In genomic region chr16:75319513-75320401, GRCh38 we compare ENCODE assay signal across 9 cellular contexts.
DNase-seq lines count a peak whose midpoint lies in the region; ATAC-seq and TF ChIP-seq lines count a peak whose summit lies in the region.
"Had no signal": no experiment of that assay in that cellular context is flagged by ENCODE, and none has a peak within 500 bp of the region (broad histone marks: within the 10 kb centered on the region; RNA-seq: fewer than 3 reads in every experiment).

No MANE protein-coding gene starts in this region.

- DNase-seq in AG09309 (ENCODE audit: low read depth) (peak; percentile 84), mesothelial cell of epicardium (ENCODE audit: low spot score in 2 of 2, unreplicated experiment in 2 of 2) (no peak), NCI-H345 treated with DMSO at 0.1 percent for 48 hours (lab: John Stamatoyannopoulos, UW; ENCODE audit: unreplicated experiment) (no peak), Peyer's patch (no peak)
- no peak for DNase-seq in activated T-helper 2 cell treated with anti-CD3 and anti-CD28 coated beads, Interferon-gamma antibody, Interleukin-2, Interleukin-4, amounts not matched to agents 10 μg/mL and 5 μg/mL and 100 μg/mL, durations not matched to agents 14 hours and 24 hours and 36 hours (ENCODE audit: low spot score)
- DNase-seq in stimulated activated CD8-positive, alpha-beta memory T cell treated with anti-CD3 and anti-CD28 coated beads, Interleukin-4, amount 100 ng/mL, for 48 hours = no peak

- peaks cover 13% of the 10 kb centered on the region for H3K36me3 Mint-ChIP-seq in activated T-helper 2 cell treated with anti-CD3 and anti-CD28 coated beads, Interferon-gamma antibody, Interleukin-2, Interleukin-4, amounts not matched to agents 10 μg/mL and 5 μg/mL and 100 μg/mL, durations not matched to agents 14 hours and 24 hours and 36 hours (ENCODE audit: low read depth)
- H3K36me3 Mint-ChIP-seq in mesothelial cell of epicardium = peaks cover 15% of the 10 kb centered on the region

- no peak overlapping the region for H3K27ac Mint-ChIP-seq in activated T-helper 2 cell treated with anti-CD3 and anti-CD28 coated beads, Interferon-gamma antibody, Interleukin-2, Interleukin-4, amounts not matched to agents 10 μg/mL and 5 μg/mL and 100 μg/mL, durations not matched to agents 14 hours and 24 hours and 36 hours
- H3K27ac Mint-ChIP-seq in mesothelial cell of epicardium = peak overlapping the region; percentile 68

- H3K4me1 Mint-ChIP-seq in activated T-helper 2 cell treated with anti-CD3 and anti-CD28 coated beads, Interferon-gamma antibody, Interleukin-2, Interleukin-4, amounts not matched to agents 10 μg/mL and 5 μg/mL and 100 μg/mL, durations not matched to agents 14 hours and 24 hours and 36 hours (ENCODE audit: low read depth) = peaks cover 27% of the 10 kb centered on the region
- peaks cover 12% of the 10 kb centered on the region for H3K4me1 Mint-ChIP-seq in mesothelial cell of epicardium

- H3K9me3 Mint-ChIP-seq in activated T-helper 2 cell treated with anti-CD3 and anti-CD28 coated beads, Interferon-gamma antibody, Interleukin-2, Interleukin-4, amounts not matched to agents 10 μg/mL and 5 μg/mL and 100 μg/mL, durations not matched to agents 14 hours and 24 hours and 36 hours = no peaks in the 10 kb centered on the region
- H3K9me3 Mint-ChIP-seq in mesothelial cell of epicardium = no peaks in the 10 kb centered on the region

- no peaks in the 10 kb centered on the region for H3K36me3 ChIP-seq in Peyer's patch

- TF ChIP-seq CTCF in AG09309 (IDR thresholded peaks at IDR 0.05; ENCODE audit: control insufficient read depth, insufficient read depth, low read depth, low read length, missing control alignments) (peak; percentile 7), mesothelial cell of epicardium (IDR thresholded peaks at IDR 0.05; ENCODE audit: unreplicated experiment) (no peak), Peyer's patch (IDR thresholded peaks at IDR 0.05) (no peak)

- peak overlapping the region; percentile 7 for H3K4me3 Mint-ChIP-seq in activated T-helper 2 cell treated with anti-CD3 and anti-CD28 coated beads, Interferon-gamma antibody, Interleukin-2, Interleukin-4, amounts not matched to agents 10 μg/mL and 5 μg/mL and 100 μg/mL, durations not matched to agents 14 hours and 24 hours and 36 hours (ENCODE audit: low read depth)
- no peak overlapping the region for H3K4me3 Mint-ChIP-seq in mesothelial cell of epicardium

- no peak overlapping the region for H3K27ac ChIP-seq in Peyer's patch

- peaks cover 0 to 17% (median 5%) of the 10 kb centered on the region in 4 donors for H3K4me1 ChIP-seq in Peyer's patch

- no peak for TF ChIP-seq POLR2A in Peyer's patch (IDR thresholded peaks at IDR 0.05)

- peak; percentile 83 for ATAC-seq in GM19035 (IDR thresholded peaks at IDR 0.05; ENCODE audit: unreplicated experiment)
- ATAC-seq in HG03159 (IDR thresholded peaks at IDR 0.05; ENCODE audit: unreplicated experiment) = peak; percentile 62
- ATAC-seq: HCT116 had no signal

- intact Hi-C loops in activated T-helper 2 cell treated with anti-CD3 and anti-CD28 coated beads, Interferon-gamma antibody, Interleukin-2, Interleukin-4, amounts not matched to agents 10 μg/mL and 5 μg/mL and 100 μg/mL, durations not matched to agents 14 hours and 24 hours and 36 hours (cut with micrococcal nuclease) = loop anchor here (1.0 kb wide), 1 partner anchor 60 kb away; no protein-coding TSS in a partner anchor

- H3K27me3 Mint-ChIP-seq in activated T-helper 2 cell treated with anti-CD3 and anti-CD28 coated beads, Interferon-gamma antibody, Interleukin-2, Interleukin-4, amounts not matched to agents 10 μg/mL and 5 μg/mL and 100 μg/mL, durations not matched to agents 14 hours and 24 hours and 36 hours (ENCODE audit: low read depth) = peaks cover 35% of the 10 kb centered on the region
- H3K27me3 Mint-ChIP-seq in mesothelial cell of epicardium (ENCODE audit: low read depth) = no peaks in the 10 kb centered on the region

- H3K27me3 ChIP-seq in Peyer's patch = no peaks in the 10 kb centered on the region

- H3K9me3 ChIP-seq in Peyer's patch = no peaks in the 10 kb centered on the region

- peak overlapping the region; percentile 31 for H3K4me3 ChIP-seq in AG09309 (ENCODE audit: control insufficient read depth, low read depth, low read length)
- no peak overlapping the region for H3K4me3 ChIP-seq in Peyer's patch
